ENCODE assay signal across 37 cellular contexts in the genomic region with DNA sequence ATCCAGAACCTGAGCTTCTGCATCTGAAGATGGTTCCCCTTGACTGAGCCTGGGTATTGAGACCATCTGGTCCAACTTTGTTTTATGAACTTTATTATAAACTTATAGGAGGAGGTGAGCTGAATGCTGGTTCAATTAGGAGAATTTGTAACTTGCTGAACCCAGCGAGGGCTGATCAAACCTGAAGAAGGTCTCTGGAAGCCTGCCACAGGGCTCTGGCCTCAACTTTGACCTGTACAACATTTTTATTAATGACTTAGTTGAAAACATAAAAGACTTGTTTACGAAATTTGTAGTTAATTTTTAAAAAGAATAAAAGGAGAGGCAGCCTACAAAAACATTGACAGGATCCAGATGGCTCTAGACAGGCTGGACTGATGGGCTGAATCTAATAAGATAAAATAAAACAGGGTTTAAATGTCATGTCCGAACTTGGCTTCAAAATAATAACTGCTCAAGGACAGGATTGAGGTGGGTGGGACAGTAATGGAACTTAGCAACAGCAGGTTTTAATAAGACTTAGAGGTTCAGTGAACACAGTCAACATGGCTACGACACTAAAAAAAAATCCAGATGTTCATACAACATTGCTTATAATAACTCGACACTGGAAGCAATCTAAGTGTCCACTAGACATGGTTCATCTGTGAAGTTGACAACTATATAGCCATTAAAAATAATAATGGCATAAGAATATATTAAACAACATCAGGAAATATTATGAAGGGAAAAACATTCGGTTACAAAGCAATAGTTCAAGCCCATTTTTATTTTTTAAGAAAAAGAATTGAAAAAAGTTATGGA. TPM values are rescaled to one million over a fixed set of nuclear protein-coding genes. Genes with fewer than 3 reads are reported as not detected.
"Had no signal": no experiment of that assay in that cellular context is flagged by ENCODE, and none has a peak within 500 bp of the region (broad histone marks: within the 10 kb centered on the region; RNA-seq: fewer than 3 reads in every experiment).

No MANE protein-coding gene starts in this region.

- H3K36me3 ChIP-seq: adrenal gland, brain microvascular endothelial cell, breast epithelium had no signal

- ATAC-seq: activated CD8-positive, alpha-beta T cell treated with anti-CD3 and anti-CD28 coated beads for 36 hours; activated naive CD4-positive, alpha-beta T cell treated with anti-CD3 and anti-CD28 coated beads, Interleukin-2, amount 50 U/mL, for 72 hours; activated T-cell treated with anti-CD3 and anti-CD28 coated beads, Interleukin-2, amount 50 U/mL, for 4 hours; activated T-cell treated with anti-CD3 and anti-CD28 coated beads, Interleukin-2, amount 50 U/mL, for 72 hours; activated T-helper 17 cell treated with anti-CD3 and anti-CD28 coated beads, Interleukin-2, amount 50 U/mL, for 72 hours; body of pancreas had no signal

- H3K27me3 ChIP-seq: adrenal gland, body of pancreas, brain microvascular endothelial cell had no signal

- FAIRE-seq: astrocyte, TTC549 had no signal

- H3K4me1 ChIP-seq: body of pancreas, breast epithelium had no signal

- H3K27ac ChIP-seq: adrenal gland, body of pancreas, brain microvascular endothelial cell, breast epithelium, VCaP had no signal

- H3K9me3 ChIP-seq: adrenal gland, body of pancreas, breast epithelium had no signal

- H3K4me3 ChIP-seq: adrenal gland, body of pancreas, breast epithelium had no signal

- DNase-seq: activated B cell treated with CpG ODN at 0.5 μM for 24 hours; activated CD4-positive, alpha-beta memory T cell treated with anti-CD3 and anti-CD28 coated beads for 36 hours; activated CD4-positive, alpha-beta T cell treated with anti-CD3 and anti-CD28 coated beads for 4 hours; activated CD4-positive, alpha-beta T cell treated with anti-CD3 and anti-CD28 coated beads, Interleukin-2, amount 10 ng/mL, durations not matched to agents 24 days and 14 days; activated CD4-positive, alpha-beta T cell treated with anti-CD3 and anti-CD28 coated beads, Interleukin-2, amount 50 U/mL, for 1 hour; activated CD4-positive, alpha-beta T cell treated with anti-CD3 and anti-CD28 coated beads, Interleukin-2, amount 50 U/mL, for 4 hours; activated CD4-positive, CD25-positive, alpha-beta regulatory T cell treated with anti-CD3 and anti-CD28 coated beads, Interleukin-2, amount 50 U/mL, for 72 hours; activated CD8-positive, alpha-beta memory T cell treated with anti-CD3 and anti-CD28 coated beads, Interleukin-2, amount 50 U/mL, for 4 hours; activated CD8-positive, alpha-beta T cell treated with anti-CD3 and anti-CD28 coated beads for 36 hours; activated effector memory CD4-positive, alpha-beta T cell treated with anti-CD3 and anti-CD28 coated beads, Interleukin-2, amount 50 U/mL, for 16 hours; activated gamma-delta T cell treated with Interleukin-2 at 50 U/mL for 16 hours; activated naive CD4-positive, alpha-beta T cell; activated naive CD4-positive, alpha-beta T cell treated with anti-CD3 and anti-CD28 coated beads for 36 hours; activated naive CD4-positive, alpha-beta T cell treated with anti-CD3 and anti-CD28 coated beads, Interleukin-2, amount 50 U/mL, for 16 hours; activated naive CD8-positive, alpha-beta T cell treated with anti-CD3 and anti-CD28 coated beads for 36 hours; activated T-cell treated with anti-CD3 and anti-CD28 coated beads for 4 hours; activated T-cell treated with anti-CD3 and anti-CD28 coated beads, Interleukin-2, amount 50 U/mL, for 1 hour; activated T-cell treated with anti-CD3 and anti-CD28 coated beads, Interleukin-2, amount 50 U/mL, for 4 hours; activated T-cell treated with anti-CD3 and anti-CD28 coated beads, Interleukin-2, amount 50 U/mL, for 72 hours; amniotic stem cell; aorta; body of pancreas; brain microvascular endothelial cell; central memory CD4-positive, alpha-beta T cell; T-helper 2 cell; T-helper 9 cell had no signal

RNA-seq across cellular contexts. Expression of gene GJB5, which starts 53.3 kb away (rescaled TPM):
- total RNA-seq: activated B cell treated with CpG ODN at 0.5 μM for 24 hours; activated CD4-positive, alpha-beta memory T cell treated with anti-CD3 and anti-CD28 coated beads for 36 hours; activated CD4-positive, alpha-beta T cell treated with anti-CD3 and anti-CD28 coated beads, Interleukin-2, amount 10 ng/mL, durations not matched to agents 24 days and 14 days; activated CD8-positive, alpha-beta memory T cell treated with anti-CD3 and anti-CD28 coated beads for 36 hours; activated CD8-positive, alpha-beta T cell treated with anti-CD3 and anti-CD28 coated beads for 36 hours; activated naive CD4-positive, alpha-beta T cell treated with anti-CD3 and anti-CD28 coated beads for 36 hours; activated naive CD4-positive, alpha-beta T cell treated with anti-CD3 and anti-CD28 coated beads, Interleukin-2, amount 50 U/mL, for 72 hours; activated naive CD8-positive, alpha-beta T cell treated with anti-CD3 and anti-CD28 coated beads for 36 hours; activated T-cell treated with anti-CD3 and anti-CD28 coated beads, Interleukin-2, amount 50 U/mL, for 4 hours; activated T-cell treated with anti-CD3 and anti-CD28 coated beads, Interleukin-2, amount 50 U/mL, for 72 hours; activated T-helper 1 cell treated with anti-CD3 and anti-CD28 coated beads, Interleukin-12 subunit alpha, Interleukin-12 subunit beta, Interleukin-2, Interleukin-4 antibody, amounts not matched to agents 30 ng/mL and 10 ng/mL and 1 ng/mL, durations not matched to agents 14 hours and 24 hours and 36 hours; activated T-helper 17 cell treated with anti-CD3 and anti-CD28 coated beads, Interleukin-2, amount 50 U/mL, for 72 hours; adrenal gland; aorta; astrocyte; body of pancreas; cardiac septum; cerebellum had no signal
- polyA plus RNA-seq: adrenal gland, aorta had no signal

RNA-seq across cellular contexts. Expression of gene GJB4, which starts 58.0 kb away (rescaled TPM):
- total RNA-seq: activated B cell treated with CpG ODN at 0.5 μM for 24 hours; activated CD4-positive, alpha-beta memory T cell treated with anti-CD3 and anti-CD28 coated beads for 36 hours; activated CD4-positive, alpha-beta T cell treated with anti-CD3 and anti-CD28 coated beads, Interleukin-2, amount 10 ng/mL, durations not matched to agents 24 days and 14 days; activated CD8-positive, alpha-beta memory T cell treated with anti-CD3 and anti-CD28 coated beads for 36 hours; activated CD8-positive, alpha-beta T cell treated with anti-CD3 and anti-CD28 coated beads for 36 hours; activated naive CD4-positive, alpha-beta T cell treated with anti-CD3 and anti-CD28 coated beads for 36 hours; activated naive CD4-positive, alpha-beta T cell treated with anti-CD3 and anti-CD28 coated beads, Interleukin-2, amount 50 U/mL, for 72 hours; activated naive CD8-positive, alpha-beta T cell treated with anti-CD3 and anti-CD28 coated beads for 36 hours; activated T-cell treated with anti-CD3 and anti-CD28 coated beads, Interleukin-2, amount 50 U/mL, for 4 hours; activated T-cell treated with anti-CD3 and anti-CD28 coated beads, Interleukin-2, amount 50 U/mL, for 72 hours; activated T-helper 1 cell treated with anti-CD3 and anti-CD28 coated beads, Interleukin-12 subunit alpha, Interleukin-12 subunit beta, Interleukin-2, Interleukin-4 antibody, amounts not matched to agents 30 ng/mL and 10 ng/mL and 1 ng/mL, durations not matched to agents 14 hours and 24 hours and 36 hours; activated T-helper 17 cell treated with anti-CD3 and anti-CD28 coated beads, Interleukin-2, amount 50 U/mL, for 72 hours; adrenal gland; aorta; astrocyte; body of pancreas; cardiac septum; cerebellum had no signal
- polyA plus RNA-seq: adrenal gland, aorta had no signal
